13 cellular contexts compared by ENCODE assay signal in the genomic region with DNA sequence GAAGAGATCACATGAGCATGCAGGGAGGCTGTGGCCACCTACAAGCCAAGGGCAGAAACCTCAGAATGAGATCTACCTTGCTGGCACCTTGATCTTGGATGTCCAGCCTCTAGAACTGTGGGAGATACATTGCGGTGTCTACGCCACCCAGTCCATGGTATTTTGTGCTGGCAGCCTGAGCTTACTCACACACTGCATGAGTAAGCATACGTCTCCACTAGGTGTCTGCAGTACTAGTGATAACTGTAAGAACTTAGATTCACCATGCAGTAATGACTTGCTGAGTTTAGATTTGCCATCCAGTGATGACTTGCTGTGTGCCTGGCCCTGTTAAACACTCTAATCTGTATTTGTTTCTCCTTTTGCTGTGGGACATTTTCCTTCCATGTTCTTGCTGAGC.
"Had no signal": no experiment of that assay in that cellular context is flagged by ENCODE, and none has a peak within 500 bp of the region (broad histone marks: within the 10 kb centered on the region; RNA-seq: fewer than 3 reads in every experiment).

No MANE protein-coding gene starts in this region.

- H3K4me3 Mint-ChIP-seq: activated CD8-positive, alpha-beta T cell treated with anti-CD3 and anti-CD28 coated beads for 36 hours; naive thymus-derived CD8-positive, alpha-beta T cell; T-helper 2 cell treated with Interferon-gamma antibody and Interleukin-4, amounts not matched to agents 5 μg/mL and 100 μg/mL, for 36 hours had no signal

- H3K27ac Mint-ChIP-seq: activated CD8-positive, alpha-beta T cell treated with anti-CD3 and anti-CD28 coated beads for 36 hours; T-helper 2 cell treated with Interferon-gamma antibody and Interleukin-4, amounts not matched to agents 5 μg/mL and 100 μg/mL, for 36 hours had no signal

- DNase-seq: activated CD4-positive, alpha-beta T cell treated with anti-CD3 and anti-CD28 coated beads for 1 hour; activated CD8-positive, alpha-beta memory T cell treated with anti-CD3 and anti-CD28 coated beads, Interleukin-2, amount 50 U/mL, for 4 hours; activated CD8-positive, alpha-beta T cell treated with anti-CD3 and anti-CD28 coated beads for 36 hours; activated naive CD4-positive, alpha-beta T cell treated with anti-CD3 and anti-CD28 coated beads, Interleukin-2, amount 50 U/mL, for 16 hours; gastrocnemius medialis; heart right ventricle; kidney; naive thymus-derived CD8-positive, alpha-beta T cell; small intestine had no signal

- FAIRE-seq: kidney, small intestine had no signal

- H3K4me3 ChIP-seq: gastrocnemius medialis, heart right ventricle, right atrium auricular region, tibial nerve had no signal

- H3K4me1 ChIP-seq: right atrium auricular region had no signal

- ATAC-seq: activated CD8-positive, alpha-beta T cell treated with anti-CD3 and anti-CD28 coated beads for 36 hours; gastrocnemius medialis; heart right ventricle; naive thymus-derived CD8-positive, alpha-beta T cell had no signal

- H3K9me3 ChIP-seq: gastrocnemius medialis, neutrophil had no signal

- H3K9me3 Mint-ChIP-seq: T-helper 2 cell treated with Interferon-gamma antibody and Interleukin-4, amounts not matched to agents 5 μg/mL and 100 μg/mL, for 36 hours had no signal

- H3K27ac ChIP-seq: heart right ventricle, neutrophil, right atrium auricular region, tibial nerve had no signal

- H3K36me3 ChIP-seq: gastrocnemius medialis, heart right ventricle, neutrophil, right atrium auricular region, tibial nerve had no signal

- H3K27me3 ChIP-seq: gastrocnemius medialis, heart right ventricle, right atrium auricular region, tibial nerve had no signal
